Comparison of ENCODE assay signal across 38 cellular contexts in the genomic region with DNA sequence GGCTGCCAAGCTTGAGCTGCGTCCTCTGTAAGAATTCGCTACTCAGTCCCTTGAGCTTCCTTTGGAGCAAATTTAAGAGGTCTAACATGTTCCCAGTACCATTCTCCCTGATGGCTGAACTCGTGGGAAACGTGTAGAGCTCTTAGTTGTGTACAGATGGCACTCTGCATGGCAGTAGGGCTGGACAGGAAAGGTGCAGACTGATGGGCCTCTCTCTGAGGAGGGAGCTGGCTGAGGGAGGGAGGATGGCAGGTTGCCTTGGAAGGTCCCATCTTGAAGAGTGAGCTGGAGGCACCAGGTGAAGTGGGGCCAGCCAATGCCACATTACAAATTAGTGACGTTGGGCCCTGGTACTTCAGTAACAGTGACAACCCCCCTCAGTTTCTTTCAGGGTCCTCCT.
"Had no signal": no experiment of that assay in that cellular context is flagged by ENCODE, and none has a peak within 500 bp of the region (broad histone marks: within the 10 kb centered on the region; RNA-seq: fewer than 3 reads in every experiment).

No MANE protein-coding gene starts in this region.

- H3K4me1 ChIP-seq: ascending aorta had no signal

- H3K27me3 ChIP-seq: ascending aorta, cardiac muscle cell had no signal

- H3K27ac ChIP-seq: ascending aorta, cardiac muscle cell, WERI-Rb-1 had no signal

- H3K9me3 ChIP-seq: ascending aorta had no signal

- DNase-seq: activated CD4-positive, alpha-beta memory T cell treated with anti-CD3 and anti-CD28 coated beads, Interleukin-2, amount 10 ng/mL, durations not matched to agents 7 days and 5 days; activated CD4-positive, alpha-beta T cell treated with anti-CD3 and anti-CD28 coated beads for 1 hour; activated CD4-positive, alpha-beta T cell treated with anti-CD3 and anti-CD28 coated beads for 36 hours; activated CD4-positive, alpha-beta T cell treated with anti-CD3 and anti-CD28 coated beads for 48 hours; activated CD4-positive, alpha-beta T cell treated with anti-CD3 and anti-CD28 coated beads, Interleukin-2, amount 10 ng/mL, durations not matched to agents 7 days and 5 days; activated CD4-positive, alpha-beta T cell treated with anti-CD3 and anti-CD28 coated beads, Interleukin-2, amount 50 U/mL, for 48 hours; activated CD4-positive, CD25-positive, alpha-beta regulatory T cell; activated CD8-positive, alpha-beta memory T cell treated with anti-CD3 and anti-CD28 coated beads for 24 hours; activated CD8-positive, alpha-beta memory T cell treated with anti-CD3 and anti-CD28 coated beads, Interleukin-2, amount 10 ng/mL, durations not matched to agents 7 days and 5 days; activated CD8-positive, alpha-beta memory T cell treated with anti-CD3 and anti-CD28 coated beads, Interleukin-2, amount 50 U/mL, for 48 hours; activated CD8-positive, alpha-beta T cell treated with anti-CD3 and anti-CD28 coated beads, Interleukin-2, amount 10 ng/mL, durations not matched to agents 7 days and 5 days; activated effector memory CD4-positive, alpha-beta T cell treated with Interleukin-2 at 50 U/mL for 16 hours; activated gamma-delta T cell; activated naive CD4-positive, alpha-beta T cell treated with anti-CD3 and anti-CD28 coated beads, Interleukin-2, amount 10 ng/mL, durations not matched to agents 7 days and 5 days; activated naive CD4-positive, alpha-beta T cell treated with Interleukin-2 at 50 U/mL for 16 hours; activated naive CD8-positive, alpha-beta T cell treated with anti-CD3 and anti-CD28 coated beads, Interleukin-2, amount 10 ng/mL, durations not matched to agents 7 days and 5 days; activated naive CD8-positive, alpha-beta T cell treated with anti-CD3 and anti-CD28 coated beads, Interleukin-2, amount 50 U/mL, for 24 hours; activated T-cell treated with anti-CD3 and anti-CD28 coated beads, Interleukin-2, amount 50 U/mL, for 24 hours; activated T-cell treated with anti-CD3 and anti-CD28 coated beads, Interleukin-2, amount 50 U/mL, for 48 hours; amygdala; anterior cingulate cortex; caudate nucleus; SW 1271; T-helper 1 cell; T-helper 2 cell; T-helper 9 cell; WERI-Rb-1 had no signal

- H3K27ac Mint-ChIP-seq: activated CD4-positive, alpha-beta memory T cell treated with anti-CD3 and anti-CD28 coated beads, Interleukin-2, amount 10 ng/mL, durations not matched to agents 7 days and 5 days; activated CD4-positive, alpha-beta T cell treated with anti-CD3 and anti-CD28 coated beads for 36 hours; activated CD4-positive, alpha-beta T cell treated with anti-CD3 and anti-CD28 coated beads, Interleukin-2, amount 10 ng/mL, durations not matched to agents 7 days and 5 days; activated CD8-positive, alpha-beta memory T cell treated with anti-CD3 and anti-CD28 coated beads, Interleukin-2, amount 10 ng/mL, durations not matched to agents 7 days and 5 days; activated CD8-positive, alpha-beta T cell treated with anti-CD3 and anti-CD28 coated beads, Interleukin-2, amount 10 ng/mL, durations not matched to agents 7 days and 5 days; activated naive CD4-positive, alpha-beta T cell treated with anti-CD3 and anti-CD28 coated beads, Interleukin-2, amount 10 ng/mL, durations not matched to agents 7 days and 5 days; activated naive CD4-positive, alpha-beta T cell treated with anti-CD3 and anti-CD28 coated beads, Interleukin-2, amount 50 U/mL, for 24 hours; activated naive CD8-positive, alpha-beta T cell; activated naive CD8-positive, alpha-beta T cell treated with anti-CD3 and anti-CD28 coated beads, Interleukin-2, amount 10 ng/mL, durations not matched to agents 7 days and 5 days; activated naive CD8-positive, alpha-beta T cell treated with anti-CD3 and anti-CD28 coated beads, Interleukin-2, amount 50 U/mL, for 24 hours; activated T-cell treated with anti-CD3 and anti-CD28 coated beads, Interleukin-2, amount 50 U/mL, for 24 hours; activated T-helper 2 cell treated with anti-CD3 and anti-CD28 coated beads, Interferon-gamma antibody, Interleukin-2, Interleukin-4, amounts not matched to agents 10 μg/mL and 5 μg/mL and 100 μg/mL, durations not matched to agents 14 hours and 24 hours and 36 hours; brain; T-helper 1 cell treated with Interleukin-12 subunit alpha and Interleukin-12 subunit beta and Interleukin-4 antibody, amounts not matched to agents 30 μg/mL and 1 μg/mL, for 36 hours; T-helper 2 cell treated with Interferon-gamma antibody and Interleukin-4, amounts not matched to agents 5 μg/mL and 100 μg/mL, for 36 hours; WTC11 had no signal

- H3K36me3 ChIP-seq: ascending aorta, cardiac muscle cell, WERI-Rb-1 had no signal

- H3K4me1 Mint-ChIP-seq: activated CD4-positive, alpha-beta memory T cell treated with anti-CD3 and anti-CD28 coated beads, Interleukin-2, amount 10 ng/mL, durations not matched to agents 7 days and 5 days; activated CD4-positive, alpha-beta T cell treated with anti-CD3 and anti-CD28 coated beads for 36 hours; activated CD4-positive, alpha-beta T cell treated with anti-CD3 and anti-CD28 coated beads, Interleukin-2, amount 10 ng/mL, durations not matched to agents 7 days and 5 days; activated CD8-positive, alpha-beta memory T cell treated with anti-CD3 and anti-CD28 coated beads, Interleukin-2, amount 10 ng/mL, durations not matched to agents 7 days and 5 days; activated naive CD4-positive, alpha-beta T cell treated with anti-CD3 and anti-CD28 coated beads, Interleukin-2, amount 10 ng/mL, durations not matched to agents 7 days and 5 days; activated naive CD4-positive, alpha-beta T cell treated with anti-CD3 and anti-CD28 coated beads, Interleukin-2, amount 50 U/mL, for 24 hours; activated naive CD8-positive, alpha-beta T cell treated with anti-CD3 and anti-CD28 coated beads, Interleukin-2, amount 50 U/mL, for 24 hours; central memory CD8-positive, alpha-beta T cell had no signal

- H3K4me3 ChIP-seq: ascending aorta, cardiac muscle cell had no signal

- H3K36me3 Mint-ChIP-seq: activated CD8-positive, alpha-beta memory T cell treated with anti-CD3 and anti-CD28 coated beads, Interleukin-2, amount 10 ng/mL, durations not matched to agents 7 days and 5 days; activated naive CD4-positive, alpha-beta T cell treated with anti-CD3 and anti-CD28 coated beads, Interleukin-2, amount 10 ng/mL, durations not matched to agents 7 days and 5 days; activated naive CD4-positive, alpha-beta T cell treated with anti-CD3 and anti-CD28 coated beads, Interleukin-2, amount 50 U/mL, for 24 hours; brain; WTC11 had no signal

- H3K9me3 Mint-ChIP-seq: activated CD4-positive, alpha-beta T cell treated with anti-CD3 and anti-CD28 coated beads, Interleukin-2, amount 10 ng/mL, durations not matched to agents 7 days and 5 days; activated naive CD4-positive, alpha-beta T cell treated with anti-CD3 and anti-CD28 coated beads, Interleukin-2, amount 50 U/mL, for 24 hours; activated naive CD8-positive, alpha-beta T cell treated with anti-CD3 and anti-CD28 coated beads, Interleukin-2, amount 10 ng/mL, durations not matched to agents 7 days and 5 days; activated T-cell treated with anti-CD3 and anti-CD28 coated beads, Interleukin-2, amount 50 U/mL, for 24 hours; activated T-helper 2 cell treated with anti-CD3 and anti-CD28 coated beads, Interferon-gamma antibody, Interleukin-2, Interleukin-4, amounts not matched to agents 10 μg/mL and 5 μg/mL and 100 μg/mL, durations not matched to agents 14 hours and 24 hours and 36 hours; T-helper 1 cell treated with Interleukin-12 subunit alpha and Interleukin-12 subunit beta and Interleukin-4 antibody, amounts not matched to agents 30 μg/mL and 1 μg/mL, for 36 hours; T-helper 2 cell treated with Interferon-gamma antibody and Interleukin-4, amounts not matched to agents 5 μg/mL and 100 μg/mL, for 36 hours; WTC11 had no signal

- ATAC-seq: activated CD4-positive, alpha-beta T cell treated with anti-CD3 and anti-CD28 coated beads for 36 hours; activated CD4-positive, CD25-positive, alpha-beta regulatory T cell treated with anti-CD3 and anti-CD28 coated beads, Interleukin-2, amount 50 U/mL, for 24 hours; activated CD8-positive, alpha-beta memory T cell treated with anti-CD3 and anti-CD28 coated beads, Interleukin-2, amount 10 ng/mL, durations not matched to agents 7 days and 5 days; activated CD8-positive, alpha-beta T cell treated with anti-CD3 and anti-CD28 coated beads, Interleukin-2, amount 10 ng/mL, durations not matched to agents 7 days and 5 days; activated naive CD8-positive, alpha-beta T cell treated with anti-CD3 and anti-CD28 coated beads, Interleukin-2, amount 50 U/mL, for 24 hours; WTC11 had no signal

- H3K4me3 Mint-ChIP-seq: activated CD4-positive, alpha-beta memory T cell treated with anti-CD3 and anti-CD28 coated beads, Interleukin-2, amount 10 ng/mL, durations not matched to agents 7 days and 5 days; activated CD4-positive, alpha-beta T cell treated with anti-CD3 and anti-CD28 coated beads for 36 hours; activated CD4-positive, alpha-beta T cell treated with anti-CD3 and anti-CD28 coated beads, Interleukin-2, amount 10 ng/mL, durations not matched to agents 7 days and 5 days; activated CD8-positive, alpha-beta memory T cell treated with anti-CD3 and anti-CD28 coated beads, Interleukin-2, amount 10 ng/mL, durations not matched to agents 7 days and 5 days; activated CD8-positive, alpha-beta T cell treated with anti-CD3 and anti-CD28 coated beads, Interleukin-2, amount 10 ng/mL, durations not matched to agents 7 days and 5 days; activated naive CD4-positive, alpha-beta T cell treated with anti-CD3 and anti-CD28 coated beads, Interleukin-2, amount 10 ng/mL, durations not matched to agents 7 days and 5 days; activated naive CD4-positive, alpha-beta T cell treated with anti-CD3 and anti-CD28 coated beads, Interleukin-2, amount 50 U/mL, for 24 hours; activated naive CD8-positive, alpha-beta T cell; activated naive CD8-positive, alpha-beta T cell treated with anti-CD3 and anti-CD28 coated beads, Interleukin-2, amount 10 ng/mL, durations not matched to agents 7 days and 5 days; activated naive CD8-positive, alpha-beta T cell treated with anti-CD3 and anti-CD28 coated beads, Interleukin-2, amount 50 U/mL, for 24 hours; activated T-cell treated with anti-CD3 and anti-CD28 coated beads, Interleukin-2, amount 50 U/mL, for 24 hours; brain; central memory CD8-positive, alpha-beta T cell; T-helper 1 cell treated with Interleukin-12 subunit alpha and Interleukin-12 subunit beta and Interleukin-4 antibody, amounts not matched to agents 30 μg/mL and 1 μg/mL, for 36 hours; T-helper 2 cell treated with Interferon-gamma antibody and Interleukin-4, amounts not matched to agents 5 μg/mL and 100 μg/mL, for 36 hours; WTC11 had no signal

- H3K27me3 Mint-ChIP-seq: activated CD4-positive, alpha-beta memory T cell treated with anti-CD3 and anti-CD28 coated beads, Interleukin-2, amount 10 ng/mL, durations not matched to agents 7 days and 5 days; activated CD4-positive, alpha-beta T cell treated with anti-CD3 and anti-CD28 coated beads for 36 hours; activated CD4-positive, alpha-beta T cell treated with anti-CD3 and anti-CD28 coated beads, Interleukin-2, amount 10 ng/mL, durations not matched to agents 7 days and 5 days; activated CD8-positive, alpha-beta memory T cell treated with anti-CD3 and anti-CD28 coated beads, Interleukin-2, amount 10 ng/mL, durations not matched to agents 7 days and 5 days; activated naive CD4-positive, alpha-beta T cell treated with anti-CD3 and anti-CD28 coated beads, Interleukin-2, amount 10 ng/mL, durations not matched to agents 7 days and 5 days; activated naive CD4-positive, alpha-beta T cell treated with anti-CD3 and anti-CD28 coated beads, Interleukin-2, amount 50 U/mL, for 24 hours; activated naive CD8-positive, alpha-beta T cell; activated naive CD8-positive, alpha-beta T cell treated with anti-CD3 and anti-CD28 coated beads, Interleukin-2, amount 50 U/mL, for 24 hours; activated T-cell treated with anti-CD3 and anti-CD28 coated beads, Interleukin-2, amount 50 U/mL, for 24 hours; brain; central memory CD8-positive, alpha-beta T cell had no signal
